33 cellular contexts compared by ENCODE assay signal in genomic region chr22:38798496-38798895, GRCh38.
"Had no signal": no experiment of that assay in that cellular context is flagged by ENCODE, and none has a peak within 500 bp of the region (broad histone marks: within the 10 kb centered on the region; RNA-seq: fewer than 3 reads in every experiment).

No MANE protein-coding gene starts in this region.

- H3K36me3 Mint-ChIP-seq: immature natural killer cell; mesothelial cell of epicardium; stimulated activated memory B cell treated with anti-CD40 and anti-IgM and Interleukin-4, amounts not matched to agents 10 μg/mL and 1 μg/mL and 100 μg/mL, for 72 hours had no signal

- DNase-seq: hypothalamus; immature natural killer cell; kidney; left colon; left lung; lower lobe of right lung; mammary epithelial cell; mesendoderm; naive B cell; nucleus accumbens; pancreas; posterior cingulate gyrus; retina; right cardiac atrium; small intestine; stimulated activated CD4-positive, alpha-beta T cell treated with anti-CD3 and anti-CD28 coated beads, Interleukin-1b, Interleukin-23, amount 100 ng/mL, for 48 hours; stimulated activated CD4-positive, alpha-beta T cell treated with anti-CD3 and anti-CD28 coated beads, Interleukin-2, amount 100 ng/mL, for 48 hours; stimulated activated CD4-positive, alpha-beta T cell treated with anti-CD3 and anti-CD28 coated beads, Interleukin-4, amount 100 ng/mL, for 4 hours; stimulated activated CD8-positive, alpha-beta memory T cell treated with anti-CD3 and anti-CD28 coated beads, Interleukin-4, amount 100 ng/mL, for 48 hours; stimulated activated naive CD4-positive, alpha-beta T cell treated with Interleukin-2 at 50 U/mL for 16 hours; stimulated activated naive CD8-positive, alpha-beta T cell treated with anti-CD3 and anti-CD28 coated beads, Interleukin-15, amount 100 ng/mL, for 72 hours; substantia nigra; testis; thyroid gland; transverse colon; upper lobe of right lung; uterus had no signal

- ATAC-seq: left colon; left lung; lower lobe of right lung; pancreas; right cardiac atrium; sciatic nerve; stimulated activated memory B cell treated with anti-CD40 and anti-IgM and Interleukin-4, amounts not matched to agents 10 μg/mL and 1 μg/mL and 100 μg/mL, for 72 hours; stimulated activated naive CD8-positive, alpha-beta T cell treated with anti-CD3 and anti-CD28 coated beads, Interleukin-15, amount 100 ng/mL, for 72 hours; upper lobe of right lung had no signal

- H3K9me3 ChIP-seq: left lung, lower lobe of right lung, pancreas, prostate gland, testis, thyroid gland, transverse colon, upper lobe of right lung, uterus had no signal

- H3K4me1 ChIP-seq: lower lobe of right lung, prostate gland, thyroid gland, uterus had no signal

- H3K36me3 ChIP-seq: left lung, lower lobe of right lung, pancreas, prostate gland, thyroid gland, transverse colon, upper lobe of right lung, uterus had no signal

- H3K27ac ChIP-seq: left lung, lower lobe of right lung, pancreas, prostate gland, testis, thyroid gland, transverse colon, upper lobe of right lung, uterus had no signal

- H3K4me3 ChIP-seq: left lung, lower lobe of right lung, pancreas, prostate gland, testis, thyroid gland, transverse colon, upper lobe of right lung, uterus had no signal

- H3K27ac Mint-ChIP-seq: immature natural killer cell; mesothelial cell of epicardium; naive B cell; nephron; stimulated activated memory B cell treated with anti-CD40 and anti-IgM and Interleukin-4, amounts not matched to agents 10 μg/mL and 1 μg/mL and 100 μg/mL, for 72 hours had no signal

- H3K27me3 ChIP-seq: pancreas, testis, thyroid gland, transverse colon, uterus had no signal

- H3K4me3 Mint-ChIP-seq: immature natural killer cell; mesothelial cell of epicardium; naive B cell; neural crest cell; stimulated activated memory B cell treated with anti-CD40 and anti-IgM and Interleukin-4, amounts not matched to agents 10 μg/mL and 1 μg/mL and 100 μg/mL, for 72 hours; stimulated activated naive CD8-positive, alpha-beta T cell treated with anti-CD3 and anti-CD28 coated beads, Interleukin-15, amount 100 ng/mL, for 72 hours had no signal

- H3K9me3 Mint-ChIP-seq: mesothelial cell of epicardium; nephron; stimulated activated memory B cell treated with anti-CD40 and anti-IgM and Interleukin-4, amounts not matched to agents 10 μg/mL and 1 μg/mL and 100 μg/mL, for 72 hours had no signal
